ENCODE assay signal across 8 cellular contexts in genomic region chr19:49592486-49593232, GRCh38. TPM values are rescaled to one million over a fixed set of nuclear protein-coding genes. Genes with fewer than 3 reads are reported as not detected.
DNase-seq lines count a peak whose midpoint lies in the region; ATAC-seq, FAIRE-seq and TF ChIP-seq lines count a peak whose summit lies in the region.

No MANE protein-coding gene starts in this region.

- H3K27ac ChIP-seq in A673 (ENCODE audit: low read depth, low read length, poor library complexity, severe bottlenecking) (peak overlapping the region; percentile 92), endothelial cell of umbilical vein (ENCODE audit: insufficient read depth, low read depth, low read length) (no peak overlapping the region), neural progenitor cell (no peak overlapping the region)

- H3K9me3 ChIP-seq in A673 (ENCODE audit: low read depth, low read length, poor library complexity, severe bottlenecking): no peaks in the 10 kb centered on the region
- no peaks in the 10 kb centered on the region for H3K9me3 ChIP-seq in endothelial cell of umbilical vein (replicated peaks; ENCODE audit: control insufficient read depth, insufficient read depth, low read length)
- no peaks in the 10 kb centered on the region for H3K9me3 ChIP-seq in neural progenitor cell (ENCODE audit: low read depth)

- H3K9me1 ChIP-seq in endothelial cell of umbilical vein (replicated peaks; ENCODE audit: control insufficient read depth, extremely low read depth, insufficient read depth, low read length): no peaks in the 10 kb centered on the region

- H2AFZ ChIP-seq in endothelial cell of umbilical vein (ENCODE audit: low read depth, low read length) (no peak overlapping the region), neural progenitor cell (replicated peaks) (no peak overlapping the region)

- H3K4me3 ChIP-seq in A673 (ENCODE audit: low read depth, low read length, poor library complexity, severe bottlenecking) (peak overlapping the region; percentile 80), endothelial cell of umbilical vein (replicated peaks in 1 of 3; ENCODE audit: insufficient read depth in 1 of 3, low read depth in 1 of 3, low read length in 3 of 3) (peak overlapping the region; percentile 84 to 95 (median 88)), neural progenitor cell (peak overlapping the region; percentile 87)

- H3K4me3 Mint-ChIP-seq in T-cell: peak overlapping the region; percentile 88 to 94 (median 91)
- peak overlapping the region; percentile 90 for H3K4me3 Mint-ChIP-seq in neural progenitor cell

- CTCF ChIA-PET in A673 (lab: Charles Lee) (interaction anchor here (0.6 to 0.9 kb wide), 2 partner anchors 22 to 46 kb away, joined by 3 read pairs; no protein-coding TSS in a partner anchor), T-cell (lab: Charles Lee) (interaction anchor here in 1 of 2 donors (0.8 to 1.2 kb wide), 4 partner anchors 12 to 88 kb away, joined by 4 to 5 read pairs (median 4); partner anchors contain the start of genes NOSIP and RRAS), endothelial cell of umbilical vein (lab: Charles Lee) (interaction anchor here (1.0 kb wide), 1 partner anchor 13 kb away, joined by 3 read pairs; the partner anchor contains the start of gene NOSIP)

- POLR2A ChIA-PET in A673 (lab: Charles Lee; ENCODE audit: low non-redundant PET): interaction anchor here (0.6 to 0.8 kb wide), 3 partner anchors 18 to 65 kb away, joined by 3 to 9 read pairs (median 5); partner anchors contain the start of genes RCN3 and RRAS
- POLR2A ChIA-PET in T-cell (lab: Charles Lee): no interaction called here
- POLR2A ChIA-PET in endothelial cell of umbilical vein (lab: Charles Lee): interaction anchor here (0.6 to 1.7 kb wide), 4 partner anchors 13 to 260 kb away, joined by 3 to 7 read pairs (median 4); partner anchors contain the start of genes NOSIP and RRAS

- H3K4me1 ChIP-seq in A673 (ENCODE audit: insufficient read depth, low read length, poor library complexity, severe bottlenecking) (peaks cover 7% of the 10 kb centered on the region), endothelial cell of umbilical vein (ENCODE audit: control insufficient read depth, extremely low read depth, insufficient read depth, low read length) (peaks cover 16% of the 10 kb centered on the region), neural progenitor cell (peaks cover 6% of the 10 kb centered on the region)

- H4K20me1 ChIP-seq in endothelial cell of umbilical vein (replicated peaks; ENCODE audit: control insufficient read depth, extremely low read depth, insufficient read depth, low read length) (no peaks in the 10 kb centered on the region), neural progenitor cell (ENCODE audit: low read depth) (peaks cover 49% of the 10 kb centered on the region)

- no peaks in the 10 kb centered on the region for H3K27me3 Mint-ChIP-seq in T-cell
- H3K27me3 Mint-ChIP-seq in neural progenitor cell (ENCODE audit: insufficient read depth, low read depth): peaks cover 7% of the 10 kb centered on the region

- no peaks in the 10 kb centered on the region for H3K9me3 Mint-ChIP-seq in T-cell
- no peaks in the 10 kb centered on the region for H3K9me3 Mint-ChIP-seq in neural progenitor cell

- H3F3A ChIP-seq in neural progenitor cell (ENCODE audit: low read depth): peaks cover 43% of the 10 kb centered on the region

- intact Hi-C loops in A673 (cut with micrococcal nuclease; ENCODE audit: unreplicated experiment): loop anchor here (2.0 to 5.0 kb wide), 3 partner anchors 48 to 220 kb away; partner anchors contain the start of genes FUZ, PRMT1 and RRAS
- intact Hi-C loops in endothelial cell of umbilical vein (cut with micrococcal nuclease): loop anchor here (1.0 to 5.0 kb wide), 2 partner anchors 22 to 275 kb away; partner anchors contain the start of gene PNKP

- ATAC-seq in T-cell (replicated peaks in 1 of 4): no peak
- no peak for ATAC-seq in HG03175 (IDR thresholded peaks at IDR 0.05; ENCODE audit: unreplicated experiment)

- TF ChIP-seq CTCF in A673 (conservative IDR thresholded peaks at IDR 0.05; ENCODE audit: low read depth, low read length) (no peak), endothelial cell of umbilical vein (IDR thresholded peaks at IDR 0.05; ENCODE audit: extremely low read depth in 1 of 2, insufficient read depth in 1 of 2, low read depth in 1 of 2, low read length in 2 of 2) (no peak), neural progenitor cell (IDR thresholded peaks at IDR 0.05) (no peak), D721Med (IDR thresholded peaks at IDR 0.05; ENCODE audit: insufficient read depth, missing control alignments) (no peak)

- DNase-seq in A673 (ENCODE audit: low spot score): peak; percentile 67
- DNase-seq in GM18507 (ENCODE audit: extremely low spot score, insufficient read length, low read depth): no peak
- DNase-seq in T-cell: peak in 3 of 34 experiments; percentile 17 to 33 (median 18)
- no peak for DNase-seq in endothelial cell of umbilical vein (ENCODE audit: low read depth, low spot score)
- DNase-seq in neural progenitor cell (ENCODE audit: low spot score): peak; percentile 67
- no peak for DNase-seq in D721Med (ENCODE audit: insufficient read length, low spot score)
- DNase-seq in NCI-H2107 (lab: John Stamatoyannopoulos, UW): no peak

- H3K9ac ChIP-seq in endothelial cell of umbilical vein (replicated peaks; ENCODE audit: extremely low read depth, insufficient read depth, low read length) (peak overlapping the region; percentile 68), neural progenitor cell (peak overlapping the region; percentile 68)

- BruUV-seq in A673 (replicated peaks; lab: Mats Ljungman, UMichigan) (no TSS peak), endothelial cell of umbilical vein (replicated peaks; lab: Mats Ljungman, UMichigan) (no TSS peak)

- TF ChIP-seq POLR2A in endothelial cell of umbilical vein (IDR thresholded peaks at IDR 0.05; ENCODE audit: low read depth, low read length): no peak

- peaks cover 14% of the 10 kb centered on the region for H3K36me3 Mint-ChIP-seq in T-cell
- peaks cover 5% of the 10 kb centered on the region for H3K36me3 Mint-ChIP-seq in neural progenitor cell

- no peaks in the 10 kb centered on the region for H3K27me3 ChIP-seq in A673 (replicated peaks; ENCODE audit: insufficient read depth, low read depth, low read length, poor library complexity)
- H3K27me3 ChIP-seq in endothelial cell of umbilical vein (ENCODE audit: control insufficient read depth in 2 of 2, insufficient read depth in 2 of 2, low read length in 2 of 2): no peaks in the 10 kb centered on the region
- H3K27me3 ChIP-seq in neural progenitor cell: no peaks in the 10 kb centered on the region

- H3K79me2 ChIP-seq in endothelial cell of umbilical vein (ENCODE audit: control insufficient read depth, insufficient read depth, low read length) (peaks cover 41% of the 10 kb centered on the region), neural progenitor cell (ENCODE audit: low read depth) (peaks cover 61% of the 10 kb centered on the region)

- H3K36me3 ChIP-seq in A673 (ENCODE audit: insufficient read depth, low read length, poor library complexity, severe bottlenecking) (peaks cover 39% of the 10 kb centered on the region), endothelial cell of umbilical vein (ENCODE audit: control insufficient read depth in 2 of 2, extremely low read depth in 1 of 2, insufficient read depth in 2 of 2, low read length in 2 of 2) (peaks cover 6 to 16% of the 10 kb centered on the region in 2 experiments), neural progenitor cell (no peaks in the 10 kb centered on the region)

- H3K4me2 ChIP-seq in endothelial cell of umbilical vein (ENCODE audit: insufficient read depth, low read length) (peak overlapping the region; percentile 72), neural progenitor cell (peak overlapping the region; percentile 98)

- FAIRE-seq in GM18507 (lab: Jason Lieb, UNC) (peak; percentile 73), endothelial cell of umbilical vein (lab: Jason Lieb, UNC) (peak; percentile 47), D721Med (lab: Jason Lieb, UNC) (no peak)

- H3K4me1 Mint-ChIP-seq in T-cell: peaks cover 24 to 47% (median 38%) of the 10 kb centered on the region in 3 donors
- peaks cover 19% of the 10 kb centered on the region for H3K4me1 Mint-ChIP-seq in neural progenitor cell

- peak overlapping the region; percentile 84 to 87 for H3K27ac Mint-ChIP-seq in T-cell
- H3K27ac Mint-ChIP-seq in neural progenitor cell: peak overlapping the region; percentile 29

- dilution Hi-C loops in endothelial cell of umbilical vein (cut with MboI; ENCODE audit: extremely low pct_ligation_motif_present, low sequenced_read_pairs): no loop called here

RNA-seq across cellular contexts. Expression of gene PRR12, which starts 1.7 kb away (rescaled TPM):
- total RNA-seq in A673 (2021) (51.4 and 54.0 TPM in 2 replicates), T-cell (10 to 100 TPM; 50.8 to 81.7 (median 78.8) TPM), endothelial cell of umbilical vein (35.6 and 37.0 TPM in 2 replicates), neural progenitor cell (ENCODE audit: low replicate concordance) (3.2 and 9.0 TPM in 2 replicates)
- polyA plus RNA-seq in endothelial cell of umbilical vein: 1.6 and 1.9 TPM in 2 replicates
- 2.3 and 2.7 TPM in 2 replicates for polyA plus RNA-seq in endothelial cell of umbilical vein (2011; cell fraction: cytosol; rRNA removed)
- 6.5 and 7.1 TPM in 2 replicates for polyA plus RNA-seq in endothelial cell of umbilical vein (2011; cell fraction: nucleus; rRNA removed)
- polyA plus RNA-seq in endothelial cell of umbilical vein (2012): 9.6 and 15.0 TPM in 2 replicates
- 1.9 and 2.5 TPM in 2 replicates for polyA minus RNA-seq in endothelial cell of umbilical vein
- 7.4 TPM for polyA minus RNA-seq in endothelial cell of umbilical vein (2011; cell fraction: cytosol; rRNA and poly(A)+ RNA removed)
- polyA minus RNA-seq in endothelial cell of umbilical vein (2011; cell fraction: nucleus; rRNA and poly(A)+ RNA removed): 3.0 and 7.4 TPM in 2 replicates

RNA-seq across cellular contexts. Expression of gene PRRG2, which starts 11.5 kb away (rescaled TPM):
- 1.5 and 1.9 TPM in 2 replicates for total RNA-seq in A673 (2021)
- total RNA-seq in T-cell: 1 to 10 TPM in 3 of 5 donors, under 1 TPM in 2; 0.37 to 1.7 (median 1.2) TPM
- total RNA-seq in endothelial cell of umbilical vein: 1.5 and 2.6 TPM in 2 replicates
- polyA plus RNA-seq in endothelial cell of umbilical vein: 2.9 and 3.0 TPM in 2 replicates
- 1.5 and 2.8 TPM in 2 replicates for polyA plus RNA-seq in endothelial cell of umbilical vein (2011; cell fraction: cytosol; rRNA removed)
- 1.3 and 2.4 TPM in 2 replicates for polyA plus RNA-seq in endothelial cell of umbilical vein (2011; cell fraction: nucleus; rRNA removed)
- polyA plus RNA-seq in endothelial cell of umbilical vein (2012): 2.2 and 4.0 TPM in 2 replicates
- 0.62 and 2.1 TPM in 2 replicates for polyA minus RNA-seq in endothelial cell of umbilical vein
- 3.9 TPM for polyA minus RNA-seq in endothelial cell of umbilical vein (2011; cell fraction: cytosol; rRNA and poly(A)+ RNA removed)
- 1.0 and 2.4 TPM in 2 replicates for polyA minus RNA-seq in endothelial cell of umbilical vein (2011; cell fraction: nucleus; rRNA and poly(A)+ RNA removed)
- 0.09 and 0.68 TPM in 2 replicates for total RNA-seq in neural progenitor cell (ENCODE audit: low replicate concordance)

RNA-seq across cellular contexts. Expression of gene NOSIP, which starts 12.3 kb away (rescaled TPM):
- total RNA-seq in A673 (2021) (169 and 178 TPM in 2 replicates), T-cell (100 to 1,000 TPM; 152 to 297 (median 176) TPM), endothelial cell of umbilical vein (77.5 and 79.8 TPM in 2 replicates), neural progenitor cell (ENCODE audit: low replicate concordance) (26.2 and 68.3 TPM in 2 replicates)
- polyA plus RNA-seq in endothelial cell of umbilical vein: 128 and 199 TPM in 2 replicates
- polyA plus RNA-seq in endothelial cell of umbilical vein (2011; cell fraction: cytosol; rRNA removed): 127 and 148 TPM in 2 replicates
- 96.2 and 134 TPM in 2 replicates for polyA plus RNA-seq in endothelial cell of umbilical vein (2011; cell fraction: nucleus; rRNA removed)
- polyA plus RNA-seq in endothelial cell of umbilical vein (2012): 106 and 132 TPM in 2 replicates
- polyA minus RNA-seq in endothelial cell of umbilical vein: 81.8 and 82.4 TPM in 2 replicates
- polyA minus RNA-seq in endothelial cell of umbilical vein (2011; cell fraction: cytosol; rRNA and poly(A)+ RNA removed): 70.6 TPM
- polyA minus RNA-seq in endothelial cell of umbilical vein (2011; cell fraction: nucleus; rRNA and poly(A)+ RNA removed): 19.5 and 30.8 TPM in 2 replicates

RNA-seq across cellular contexts. Expression of gene RRAS, which starts 47.3 kb away (rescaled TPM):
- total RNA-seq in A673 (2021): 27.6 and 32.4 TPM in 2 replicates
- 10 to 100 TPM in 3 of 5 donors, 1 to 10 TPM in 2; 8.5 to 15.4 (median 13.0) TPM for total RNA-seq in T-cell
- total RNA-seq in endothelial cell of umbilical vein: 84.8 and 89.5 TPM in 2 replicates
- polyA plus RNA-seq in endothelial cell of umbilical vein: 250 and 329 TPM in 2 replicates
- 162 and 238 TPM in 2 replicates for polyA plus RNA-seq in endothelial cell of umbilical vein (2011; cell fraction: cytosol; rRNA removed)
- polyA plus RNA-seq in endothelial cell of umbilical vein (2011; cell fraction: nucleus; rRNA removed): 70.1 and 80.1 TPM in 2 replicates
- polyA plus RNA-seq in endothelial cell of umbilical vein (2012): 143 and 267 TPM in 2 replicates
- polyA minus RNA-seq in endothelial cell of umbilical vein: 54.5 and 71.8 TPM in 2 replicates
- 10.2 TPM for polyA minus RNA-seq in endothelial cell of umbilical vein (2011; cell fraction: cytosol; rRNA and poly(A)+ RNA removed)
- polyA minus RNA-seq in endothelial cell of umbilical vein (2011; cell fraction: nucleus; rRNA and poly(A)+ RNA removed): 15.3 and 17.2 TPM in 2 replicates
- total RNA-seq in neural progenitor cell (ENCODE audit: low replicate concordance): 9.6 and 15.2 TPM in 2 replicates

RNA-seq across cellular contexts. Expression of gene SCAF1, which starts 49.4 kb away (rescaled TPM):
- 92.7 and 98.2 TPM in 2 replicates for total RNA-seq in A673 (2021)
- 10 to 100 TPM; 40.0 to 81.9 (median 75.4) TPM for total RNA-seq in T-cell
- total RNA-seq in endothelial cell of umbilical vein: 75.8 and 83.8 TPM in 2 replicates
- polyA plus RNA-seq in endothelial cell of umbilical vein: 9.6 and 13.3 TPM in 2 replicates
- 8.2 and 15.8 TPM in 2 replicates for polyA plus RNA-seq in endothelial cell of umbilical vein (2011; cell fraction: cytosol; rRNA removed)
- polyA plus RNA-seq in endothelial cell of umbilical vein (2011; cell fraction: nucleus; rRNA removed): 19.6 and 21.6 TPM in 2 replicates
- 47.6 and 56.8 TPM in 2 replicates for polyA plus RNA-seq in endothelial cell of umbilical vein (2012)
- 4.8 and 5.2 TPM in 2 replicates for polyA minus RNA-seq in endothelial cell of umbilical vein
- 11.4 TPM for polyA minus RNA-seq in endothelial cell of umbilical vein (2011; cell fraction: cytosol; rRNA and poly(A)+ RNA removed)
- polyA minus RNA-seq in endothelial cell of umbilical vein (2011; cell fraction: nucleus; rRNA and poly(A)+ RNA removed): 4.6 and 8.6 TPM in 2 replicates
- total RNA-seq in neural progenitor cell (ENCODE audit: low replicate concordance): 8.7 and 27.5 TPM in 2 replicates

Comparison
In these comparisons a context has a peak if more than half of its experiments do, and no peak if none do; other contexts are left out.
1. DNase-seq: peak in A673 (single experiment) and neural progenitor cell (single experiment); none in GM18507 (single experiment), endothelial cell of umbilical vein (single experiment), D721Med (single experiment) and NCI-H2107 (single experiment).
2. POLR2A ChIA-PET loops: an anchor here in A673 (0.6 to 0.8 kb wide) and endothelial cell of umbilical vein (0.6 to 1.7 kb wide); none called in T-cell.
3. Peak in every context shown above with its lines, with median percentiles within 50 percentile points of each other: H3K4me3 ChIP-seq.